ENCODE assay signal across 1 cellular context in genomic region chr3:46426476-46426875, GRCh38.
TF ChIP-seq lines count a peak whose summit lies in the region.

No MANE protein-coding gene starts in this region.

TF ChIP-seq in K562, 482 proteins besides CTCF, POLR2A, EP300 and RAD21:
- TF ChIP-seq ZNF165 (CRISPR knock-in tag; IDR thresholded peaks at IDR 0.05; ENCODE audit: borderline replicate concordance) (peak; percentile 70; the same call in 1 of the 2 replicates), ZBTB9 (CRISPR knock-in tag; IDR thresholded peaks at IDR 0.05) (0 out of 2 replicates have a peak, but pooled peaks have one; percentile 35), CBFA2T3 (IDR thresholded peaks at IDR 0.05) (peak; percentile 44), CBFA2T2 (conservative IDR thresholded peaks at IDR 0.05) (peak; percentile 24; the same call in 1 of the 2 replicates)
